12 cellular contexts compared by ENCODE assay signal in genomic region chr1:19648689-19649088, GRCh38. TPM values are rescaled to one million over a fixed set of nuclear protein-coding genes. Genes with fewer than 3 reads are reported as not detected.
A peak's percentile ranks its signal among the peaks of the same experiment; 100 is the strongest.
DNase-seq lines count a peak whose midpoint lies in the region; ATAC-seq, FAIRE-seq and TF ChIP-seq lines count a peak whose summit lies in the region.
"Had no signal": no experiment of that assay in that cellular context is flagged by ENCODE, and none has a peak within 500 bp of the region (broad histone marks: within the 10 kb centered on the region; RNA-seq: fewer than 3 reads in every experiment).

No MANE protein-coding gene starts in this region.

- H3K27ac ChIP-seq in heart right ventricle (peak overlapping the region in 9 of 10 donors; percentile 36 to 95 (median 65)), kidney (ENCODE audit: low read depth in 2 of 2, low read length in 2 of 2) (no peak overlapping the region), uterus (peak overlapping the region; percentile 96 to 97)
- H3K27ac ChIP-seq: neutrophil had no signal

- intact Hi-C loops in heart right ventricle (cut with DNase I) (loop anchor here in 9 of 10 donors (5.0 to 10.0 kb wide), 5 partner anchors 51 to 256 kb away; partner anchors contain the start of gene CAPZB (in 6 of the 9)), cardiac septum (cut with DNase I) (loop anchor here (5.0 kb wide), 2 partner anchors 86 to 211 kb away; no protein-coding TSS in a partner anchor), kidney (cut with DNase I) (loop anchor here (10.0 kb wide), 1 partner anchor 164 kb away; the partner anchor contains the start of gene CAPZB), uterus (cut with DNase I; ENCODE audit: low total_unique reads) (loop anchor here (5.0 to 10.0 kb wide), 2 partner anchors 164 to 256 kb away; partner anchors contain the start of gene CAPZB)

- TF ChIP-seq CTCF in heart right ventricle (IDR thresholded peaks at IDR 0.05) (peak in 7 of 9 donors; percentile 24 to 54 (median 36)), brain (conservative IDR thresholded peaks at IDR 0.05) (peak; percentile 14 to 30), kidney (IDR thresholded peaks at IDR 0.05; ENCODE audit: borderline replicate concordance, extremely low read depth, insufficient read depth) (peak; percentile 14), uterus (IDR thresholded peaks at IDR 0.05) (peak; percentile 13 to 43 (median 28))

- no peak overlapping the region for H3K27ac Mint-ChIP-seq in brain

- H3K4me3 Mint-ChIP-seq in brain, result no peak overlapping the region

- WGBS in heart right ventricle, 2 donors, result 44 to 52% methylated on average over 11 of the region's 11 CpGs

- no peak for FAIRE-seq in kidney (lab: Jason Lieb, UNC)

- peaks cover 24% of the 10 kb centered on the region for H3K4me1 Mint-ChIP-seq in brain

- no peak overlapping the region for H3K9ac ChIP-seq in kidney (ENCODE audit: low read length in 2 of 2)

- ATAC-seq in heart right ventricle (no peak), GM19463 (IDR thresholded peaks at IDR 0.05; ENCODE audit: unreplicated experiment) (no peak)

- no peaks in the 10 kb centered on the region for H3K9me3 Mint-ChIP-seq in brain

- no peak for TF ChIP-seq POLR2A in uterus (IDR thresholded peaks at IDR 0.05)

- peaks cover 0 to 25% (median 0%) of the 10 kb centered on the region in 7 donors for H3K27me3 ChIP-seq in heart right ventricle
- no peaks in the 10 kb centered on the region for H3K27me3 ChIP-seq in uterus

- H3K27me3 Mint-ChIP-seq in brain, result peaks cover 23% of the 10 kb centered on the region

- H3K36me3 ChIP-seq in heart right ventricle (peaks cover 0 to under 1% (median 0%) of the 10 kb centered on the region in 9 donors), kidney (ENCODE audit: control insufficient read depth in 1 of 2, insufficient read depth in 2 of 2, low read length in 2 of 2) (no peaks in the 10 kb centered on the region), uterus (no peaks in the 10 kb centered on the region)
- H3K36me3 ChIP-seq: neutrophil had no signal

- DNase-seq in heart right ventricle (no peak), cardiac septum (ENCODE audit: low spot score) (no peak), kidney (peak; percentile 65), uterus (peak in 1 of 2 donors; percentile 58), T-helper 9 cell (no peak), hypothalamus (lab: John Stamatoyannopoulos, UW) (no peak)
- DNase-seq: effector CD8-positive, alpha-beta T cell; NCI-H524 treated with DMSO at 0.1 percent for 48 hours had no signal

- peaks cover 25 to 84% (median 75%) of the 10 kb centered on the region in 9 donors for H3K4me1 ChIP-seq in heart right ventricle
- H3K4me1 ChIP-seq in kidney (ENCODE audit: control insufficient read depth in 1 of 2, insufficient read depth in 1 of 2, low read depth in 1 of 2, low read length in 2 of 2), result peaks cover under 1 to 12% of the 10 kb centered on the region in 2 donors
- peaks cover 5 to 33% of the 10 kb centered on the region in 2 donors for H3K4me1 ChIP-seq in uterus

- H3K9me3 ChIP-seq in heart right ventricle (no peaks in the 10 kb centered on the region), kidney (ENCODE audit: control insufficient read depth in 1 of 2, low read length in 2 of 2) (no peaks in the 10 kb centered on the region), uterus (no peaks in the 10 kb centered on the region)
- H3K9me3 ChIP-seq: neutrophil had no signal

- H3K36me3 Mint-ChIP-seq in brain, result no peaks in the 10 kb centered on the region

- H3K4me3 ChIP-seq in heart right ventricle (peak overlapping the region in 1 of 10 donors; percentile 12), kidney (ENCODE audit: low read length in 2 of 2) (no peak overlapping the region), uterus (no peak overlapping the region)

RNA-seq across cellular contexts. Expression of gene NBL1, which starts 4.6 kb away (rescaled TPM):
- total RNA-seq in heart right ventricle, result 10 to 100 TPM; 18.5 to 48.7 (median 35.1) TPM
- 10 to 100 TPM; 47.9 to 48.5 TPM for polyA plus RNA-seq in heart right ventricle
- total RNA-seq in cardiac septum, result 55.9 TPM
- polyA plus RNA-seq in brain (ENCODE audit: insufficient read depth, low read depth, low replicate concordance), result 206 TPM
- total RNA-seq in kidney, result 141 TPM
- 47.4 TPM for polyA plus RNA-seq in kidney (ENCODE audit: insufficient read depth, low read depth, low replicate concordance)
- 100 to 1,000 TPM in 1 of 4 donors, 10 to 100 TPM in 3; 54.1 to 222 (median 71.1) TPM for total RNA-seq in uterus

RNA-seq across cellular contexts. Expression of gene HTR6, which starts 16.0 kb away (rescaled TPM):
- total RNA-seq in heart right ventricle (not detected), cardiac septum (not detected), kidney (not detected), uterus (not detected)
- polyA plus RNA-seq in heart right ventricle (not detected), brain (ENCODE audit: insufficient read depth, low read depth, low replicate concordance) (0.48 TPM), kidney (ENCODE audit: insufficient read depth, low read depth, low replicate concordance) (not detected)
- total RNA-seq: activated CD8-positive, alpha-beta memory T cell treated with anti-CD3 and anti-CD28 coated beads for 36 hours had no signal

Comparison
In these comparisons a context has a peak if more than half of its experiments do, and no peak if none do; other contexts are left out.
1. H3K27ac ChIP-seq: peak in heart right ventricle (9 of 10) and uterus (2 of 2); none in kidney (0 of 2).
2. Peak in every context shown above with its lines, with median percentiles within 50 percentile points of each other: CTCF ChIP-seq.